8 cellular contexts compared by ENCODE assay signal in the genomic region with DNA sequence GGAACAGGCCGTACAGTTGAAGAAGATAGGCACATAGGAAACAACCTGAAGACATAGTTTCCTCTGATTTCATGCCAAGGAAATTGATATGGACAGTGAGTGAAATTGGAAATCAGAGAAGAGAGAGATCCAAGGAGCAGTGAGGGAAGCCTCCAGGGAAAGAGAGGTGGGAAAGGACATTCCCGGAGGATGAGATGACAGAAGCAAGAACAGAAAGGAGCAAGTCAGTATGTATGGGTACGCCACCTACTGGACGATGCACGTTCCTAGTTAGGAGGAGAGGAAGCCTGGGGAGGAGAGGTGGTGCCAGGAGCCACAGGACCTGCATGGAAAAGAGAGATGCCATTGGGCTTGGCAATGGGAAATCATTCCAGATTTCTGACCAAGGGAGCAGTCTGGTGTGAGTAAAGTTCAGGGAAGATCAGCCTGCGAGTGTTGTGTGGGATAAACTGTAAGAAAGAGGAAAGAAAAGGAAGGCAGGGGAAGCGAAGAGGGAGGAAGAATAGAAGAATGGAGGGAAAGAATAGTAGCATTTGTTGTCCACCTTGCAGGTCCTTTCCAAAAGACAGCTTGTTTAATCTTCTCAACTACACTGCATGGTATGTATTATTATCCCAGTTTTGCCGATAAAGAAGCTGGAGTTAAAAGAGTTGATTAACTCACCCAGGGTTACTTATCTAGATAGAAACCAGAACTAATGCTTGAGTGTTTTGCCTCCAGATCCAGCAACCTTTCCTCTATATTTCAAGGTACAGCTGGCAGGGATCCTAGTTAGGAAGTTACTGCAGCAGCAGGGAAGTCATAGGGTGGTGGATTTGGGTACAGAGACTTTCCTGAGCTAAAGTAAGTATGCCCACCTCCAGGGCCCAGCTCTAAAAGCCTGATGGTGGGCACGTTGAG. TPM values are rescaled to one million over a fixed set of nuclear protein-coding genes. Genes with fewer than 3 reads are reported as not detected.
DNase-seq lines count a peak whose midpoint lies in the region; ATAC-seq and TF ChIP-seq lines count a peak whose summit lies in the region.

No MANE protein-coding gene starts in this region.

- H3K27ac Mint-ChIP-seq in CD4-positive, alpha-beta T cell = no peak overlapping the region
- H3K27ac Mint-ChIP-seq in progenitor cell of endocrine pancreas = no peak overlapping the region

- no peak overlapping the region for H3K27ac ChIP-seq in CD4-positive, alpha-beta T cell (ENCODE audit: low read depth, low read length)

- H3K27me3 Mint-ChIP-seq in CD4-positive, alpha-beta T cell = peaks cover 3% of the 10 kb centered on the region
- H3K27me3 Mint-ChIP-seq in progenitor cell of endocrine pancreas = peaks cover 57% of the 10 kb centered on the region

- CTCF ChIA-PET in CD4-positive, alpha-beta T cell (lab: Charles Lee) = no interaction called here

- H3K9me3 Mint-ChIP-seq in CD4-positive, alpha-beta T cell = no peaks in the 10 kb centered on the region
- H3K9me3 Mint-ChIP-seq in progenitor cell of endocrine pancreas (ENCODE audit: low read depth) = peaks cover 4% of the 10 kb centered on the region

- POLR2A ChIA-PET in CD4-positive, alpha-beta T cell (lab: Charles Lee) = interaction anchor here (0.5 kb wide), 1 partner anchor 93 kb away, joined by 3 read pairs; no protein-coding TSS in a partner anchor

- no peak overlapping the region for H3K4me3 Mint-ChIP-seq in CD4-positive, alpha-beta T cell
- no peak overlapping the region for H3K4me3 Mint-ChIP-seq in progenitor cell of endocrine pancreas (ENCODE audit: low read depth)

- DNase-seq in CD4-positive, alpha-beta T cell = peak; percentile 7 to 46 (median 16)
- DNase-seq in H4 (ENCODE audit: low spot score) (peak; percentile 85), NCI-H510A treated with DMSO at 0.1 percent for 48 hours (lab: John Stamatoyannopoulos, UW) (peak; percentile 61), foreskin melanocyte (peak; percentile 67), progenitor cell of endocrine pancreas (ENCODE audit: low spot score, unreplicated experiment) (no peak), cortex of kidney (lab: John Stamatoyannopoulos, UW) (no peak)
- peak; percentile 26 for DNase-seq in activated T-cell treated with anti-CD3 and anti-CD28 coated beads, Interleukin-2, amount 50 U/mL, for 1 hour

- intact Hi-C loops in CD4-positive, alpha-beta T cell (cut with DNase I, micrococcal nuclease) = loop anchor here in 1 of 2 experiments (2.0 kb wide), 1 partner anchor 74 kb away; no protein-coding TSS in a partner anchor

- TF ChIP-seq CTCF in CD4-positive, alpha-beta T cell (IDR thresholded peaks at IDR 0.05) = peak; percentile 76
- TF ChIP-seq CTCF in progenitor cell of endocrine pancreas (IDR thresholded peaks at IDR 0.05; ENCODE audit: unreplicated experiment) = peak; percentile 74

- H3K36me3 Mint-ChIP-seq in CD4-positive, alpha-beta T cell (ENCODE audit: low read depth) = no peaks in the 10 kb centered on the region
- no peaks in the 10 kb centered on the region for H3K36me3 Mint-ChIP-seq in progenitor cell of endocrine pancreas (ENCODE audit: insufficient read depth)

- ATAC-seq in CD4-positive, alpha-beta T cell (ENCODE audit: poor library complexity) = no peak
- ATAC-seq in HG03159 (IDR thresholded peaks at IDR 0.05; ENCODE audit: unreplicated experiment) = no peak

- no peaks in the 10 kb centered on the region for H3K4me1 Mint-ChIP-seq in CD4-positive, alpha-beta T cell (ENCODE audit: low read depth)
- peaks cover 20% of the 10 kb centered on the region for H3K4me1 Mint-ChIP-seq in progenitor cell of endocrine pancreas (ENCODE audit: low read depth)

- no peaks in the 10 kb centered on the region for H3K9me3 ChIP-seq in CD4-positive, alpha-beta T cell (ENCODE audit: control insufficient read depth, low read length)

- no peaks in the 10 kb centered on the region for H3K27me3 ChIP-seq in CD4-positive, alpha-beta T cell (ENCODE audit: control insufficient read depth, insufficient read depth, low read length)

RNA-seq across cellular contexts. Expression of gene C1orf116, which starts 27.4 kb away (rescaled TPM):
- under 1 TPM; 0.25 to 0.36 TPM for total RNA-seq in CD4-positive, alpha-beta T cell
- not detected in 2 replicates for total RNA-seq in H4 (2014; rRNA removed; shearing (Covaris generic))
- total RNA-seq in progenitor cell of endocrine pancreas = 31.3 and 31.9 TPM in 2 replicates

RNA-seq across cellular contexts. Expression of gene FCAMR, which starts 34.9 kb away (rescaled TPM):
- not detected for total RNA-seq in CD4-positive, alpha-beta T cell
- total RNA-seq in H4 (2014; rRNA removed; shearing (Covaris generic)) = not detected in 2 replicates
- total RNA-seq in progenitor cell of endocrine pancreas = not detected in 2 replicates

RNA-seq across cellular contexts. Expression of gene YOD1, which starts 45.8 kb away (rescaled TPM):
- 10 to 100 TPM; 17.9 TPM for total RNA-seq in CD4-positive, alpha-beta T cell
- total RNA-seq in H4 (2014; rRNA removed; shearing (Covaris generic)) = 3.5 and 3.9 TPM in 2 replicates
- 8.7 and 8.8 TPM in 2 replicates for total RNA-seq in progenitor cell of endocrine pancreas

RNA-seq across cellular contexts. Expression of gene PFKFB2, which starts 47.9 kb away (rescaled TPM):
- total RNA-seq in CD4-positive, alpha-beta T cell = 1 to 10 TPM; 3.2 to 4.0 TPM
- 5.6 and 6.0 TPM in 2 replicates for total RNA-seq in H4 (2014; rRNA removed; shearing (Covaris generic))
- 9.6 and 10.6 TPM in 2 replicates for total RNA-seq in progenitor cell of endocrine pancreas

RNA-seq across cellular contexts. Expression of gene PIGR, which starts 58.9 kb away (rescaled TPM):
- total RNA-seq in CD4-positive, alpha-beta T cell = not detected
- 0.02 TPM in 1 of 2 replicates, not detected in the other for total RNA-seq in H4 (2014; rRNA removed; shearing (Covaris generic))
- total RNA-seq in progenitor cell of endocrine pancreas = not detected in 2 replicates

Comparison
In these comparisons a context has a peak if more than half of its experiments do, and no peak if none do; other contexts are left out.
1. DNase-seq: peak in CD4-positive, alpha-beta T cell (10 of 10), H4 (single experiment), NCI-H510A treated with DMSO at 0.1 percent for 48 hours (single experiment), activated T-cell treated with anti-CD3 and anti-CD28 coated beads, Interleukin-2, amount 50 U/mL, for 1 hour (single experiment) and foreskin melanocyte (single experiment); none in progenitor cell of endocrine pancreas (single experiment) and cortex of kidney (single experiment).
2. RNA of gene C1orf116, which starts 27.4 kb away (total RNA-seq): 31.3 to 31.9 TPM in progenitor cell of endocrine pancreas; 0.25 to 0.36 TPM in CD4-positive, alpha-beta T cell and not detected in H4; every median in the first group is over 10 times any median in the second.